Comparison of ENCODE assay signal across 16 cellular contexts in the genomic region with DNA sequence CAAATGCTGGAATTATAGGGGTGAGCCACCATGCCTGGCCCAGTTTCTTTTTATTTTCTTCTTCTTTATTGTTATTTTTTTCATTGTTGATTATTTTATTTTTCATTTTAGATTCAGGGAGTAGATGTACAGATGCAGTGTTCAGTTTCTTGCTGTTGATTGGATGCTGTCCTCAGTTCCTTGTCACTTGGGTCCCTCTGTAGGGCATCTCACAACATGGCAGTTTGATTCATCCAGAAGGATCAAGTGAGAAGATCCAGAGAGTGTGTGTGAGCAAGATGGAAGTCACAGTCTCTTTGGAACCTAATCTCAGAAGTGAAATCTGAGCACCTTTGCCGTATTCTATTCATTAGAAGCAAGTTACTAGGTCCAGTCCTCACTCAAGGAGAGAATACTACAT. TPM values are rescaled to one million over a fixed set of nuclear protein-coding genes. Genes with fewer than 3 reads are reported as not detected.
A peak's percentile ranks its signal among the peaks of the same experiment; 100 is the strongest.
DNase-seq lines count a peak whose midpoint lies in the region; ATAC-seq, FAIRE-seq and TF ChIP-seq lines count a peak whose summit lies in the region.
"Had no signal": no experiment of that assay in that cellular context is flagged by ENCODE, and none has a peak within 500 bp of the region (broad histone marks: within the 10 kb centered on the region; RNA-seq: fewer than 3 reads in every experiment).

No MANE protein-coding gene starts in this region.

- TF ChIP-seq CTCF in K562 (IDR thresholded peaks at IDR 0.05 in 2 of 3, conservative IDR thresholded peaks at IDR 0.05 in 1 of 3; ENCODE audit: insufficient read depth in 2 of 3, low read depth in 1 of 3, low read length in 3 of 3), result peak; percentile 24 to 51 (median 39); a peak in 3 of 6 replicates
- peak in 3 of 4 donors; percentile 10 to 14 (median 12) for TF ChIP-seq CTCF in right lobe of liver (IDR thresholded peaks at IDR 0.05)
- no peak for TF ChIP-seq CTCF in kidney (IDR thresholded peaks at IDR 0.05; ENCODE audit: borderline replicate concordance, extremely low read depth, insufficient read depth)

- no peak for TF ChIP-seq EP300 in K562 (IDR thresholded peaks at IDR 0.05; ENCODE audit: low read length)

- no peaks in the 10 kb centered on the region for H3K36me3 ChIP-seq in H7 (replicated peaks; ENCODE audit: control insufficient read depth, insufficient read depth, low read length)
- no peaks in the 10 kb centered on the region for H3K36me3 ChIP-seq in K562 (ENCODE audit: control insufficient read depth, insufficient read depth, low read length)
- H3K36me3 ChIP-seq in right lobe of liver, result no peaks in the 10 kb centered on the region
- no peaks in the 10 kb centered on the region for H3K36me3 ChIP-seq in kidney (ENCODE audit: control insufficient read depth in 1 of 2, insufficient read depth in 2 of 2, low read length in 2 of 2)
- H3K36me3 ChIP-seq: right atrium auricular region had no signal

- TF ChIP-seq RAD21 in K562 (CRISPR knock-in tag; conservative IDR thresholded peaks at IDR 0.05 in 1 of 2, IDR thresholded peaks at IDR 0.05 in 1 of 2), result peak in 1 of 2 experiments; percentile 45; a peak in 2 of 4 replicates

- H2AFZ ChIP-seq in K562 (ENCODE audit: low read depth, low read length), result no peak overlapping the region

- no peak for TF ChIP-seq POLR2A in K562 (conservative IDR thresholded peaks at IDR 0.05)
- no peak for TF ChIP-seq POLR2A in right lobe of liver (IDR thresholded peaks at IDR 0.05)

- H3K79me2 ChIP-seq in K562 (ENCODE audit: control insufficient read depth, insufficient read depth, low read length), result no peaks in the 10 kb centered on the region

- intact Hi-C loops in K562 (cut with micrococcal nuclease) (loop anchor here (1.0 kb wide), 1 partner anchor 232 kb away; no protein-coding TSS in a partner anchor), right lobe of liver (cut with DNase I) (no loop called here), kidney (cut with DNase I) (no loop called here), right cardiac atrium (cut with DNase I) (no loop called here)

- POLR2A ChIA-PET in K562 (lab: Yijun Ruan, JAX), result no interaction called here

- no peak overlapping the region for H3K27ac ChIP-seq in K562 (ENCODE audit: extremely low read depth, low read depth, low read length)
- H3K27ac ChIP-seq in right lobe of liver, result no peak overlapping the region
- no peak overlapping the region for H3K27ac ChIP-seq in kidney (ENCODE audit: low read depth in 2 of 2, low read length in 2 of 2)
- no peak overlapping the region for H3K27ac ChIP-seq in right cardiac atrium (ENCODE audit: low read length)
- H3K27ac ChIP-seq: right atrium auricular region, SK-N-MC had no signal

- no peaks in the 10 kb centered on the region for H3K27me3 ChIP-seq in H7 (ENCODE audit: control insufficient read depth, insufficient read depth, low read length)
- no peaks in the 10 kb centered on the region; a peak in 1 of 5 replicates for H3K27me3 ChIP-seq in K562 (ENCODE audit: control insufficient read depth in 2 of 2, insufficient read depth in 2 of 2, low read length in 2 of 2)
- H3K27me3 ChIP-seq in right lobe of liver, result no peaks in the 10 kb centered on the region
- no peaks in the 10 kb centered on the region for H3K27me3 ChIP-seq in right cardiac atrium (ENCODE audit: control insufficient read depth, insufficient read depth)
- H3K27me3 ChIP-seq: right atrium auricular region had no signal

- no peak overlapping the region for H3K4me2 ChIP-seq in K562 (ENCODE audit: insufficient read depth, low read length)

- 0% methylated on average over 1 of the region's 1 CpG for WGBS in K562 (ENCODE audit: insufficient coverage, low coverage, missing lambda C conversion rate)
- 40% methylated on average over 1 of the region's 1 CpG for whole genome bisulfite sequencing in right lobe of liver (ENCODE audit: insufficient coverage, low coverage, low lambda C conversion rate, missing lambda C conversion rate)
- WGBS in right cardiac atrium, result 78% methylated on average over 1 of the region's 1 CpG

- in situ Hi-C loops in K562 (cut with MboI), result loop anchor here (5.0 kb wide), 1 partner anchor 227 kb away; no protein-coding TSS in a partner anchor

- H3K9me3 ChIP-seq in K562 (replicated peaks; ENCODE audit: control insufficient read depth, insufficient read depth, low read depth, low read length) (no peaks in the 10 kb centered on the region), right lobe of liver (no peaks in the 10 kb centered on the region), kidney (ENCODE audit: control insufficient read depth in 1 of 2, low read length in 2 of 2) (no peaks in the 10 kb centered on the region), right cardiac atrium (ENCODE audit: control insufficient read depth, low read length) (no peaks in the 10 kb centered on the region)
- H3K9me3 ChIP-seq: right atrium auricular region had no signal

- H3K4me3 ChIP-seq in H7 (ENCODE audit: insufficient read depth, low read depth, low read length) (no peak overlapping the region), K562 (no peak overlapping the region), right lobe of liver (no peak overlapping the region), kidney (ENCODE audit: low read length in 2 of 2) (no peak overlapping the region), right cardiac atrium (ENCODE audit: low read length) (no peak overlapping the region)
- H3K4me3 ChIP-seq: right atrium auricular region, SK-N-MC had no signal

- DNase-seq in COR-L47 (lab: John Stamatoyannopoulos, UW) (peak; percentile 12), H7 (peak; percentile 43), K562 (ENCODE audit: extremely low read depth in 1 of 4, low spot score in 3 of 4) (no peak), right lobe of liver (no peak), kidney (no peak), NOMO-1 treated with dmso at 0.1 percent for 144 hours (lab: John Stamatoyannopoulos, UW; ENCODE audit: unreplicated experiment) (no peak), right cardiac atrium (no peak)
- DNase-seq: activated CD4-positive, CD25-positive, alpha-beta regulatory T cell; activated T-cell treated with anti-CD3 and anti-CD28 coated beads, Interleukin-2, amount 50 U/mL, for 1 hour; Calu3; MM.1S; NCI-H510A had no signal

- BruUV-seq in K562 (replicated peaks; lab: Mats Ljungman, UMichigan), result no TSS peak

- H3K9ac ChIP-seq in K562 (ENCODE audit: insufficient read depth in 1 of 2, low read depth in 2 of 2, low read length in 2 of 2), result no peak overlapping the region
- H3K9ac ChIP-seq in kidney (ENCODE audit: low read length in 2 of 2), result no peak overlapping the region

- no peaks in the 10 kb centered on the region for H3K4me1 ChIP-seq in K562 (replicated peaks in 1 of 2; ENCODE audit: control insufficient read depth in 2 of 2, insufficient read depth in 2 of 2, low read length in 2 of 2)
- H3K4me1 ChIP-seq in right lobe of liver, result no peaks in the 10 kb centered on the region
- no peaks in the 10 kb centered on the region for H3K4me1 ChIP-seq in kidney (ENCODE audit: control insufficient read depth in 1 of 2, insufficient read depth in 1 of 2, low read depth in 1 of 2, low read length in 2 of 2)
- no peaks in the 10 kb centered on the region for H3K4me1 ChIP-seq in right cardiac atrium (ENCODE audit: control insufficient read depth, insufficient read depth, low read length)
- H3K4me1 ChIP-seq: right atrium auricular region had no signal

- FAIRE-seq in K562 (lab: Jason Lieb, UNC) (no peak), kidney (lab: Jason Lieb, UNC) (no peak)
- FAIRE-seq: GM18507 had no signal

- H4K20me1 ChIP-seq in K562 (replicated peaks; ENCODE audit: control insufficient read depth, insufficient read depth, low read length), result no peaks in the 10 kb centered on the region

- peak; percentile 61; the same call in 2 of the 3 replicates for ATAC-seq in K562
- ATAC-seq in right lobe of liver, result peak in 3 of 4 donors; percentile 46 to 61 (median 55)
- ATAC-seq in HG02571 (IDR thresholded peaks at IDR 0.05; ENCODE audit: unreplicated experiment), result no peak
- ATAC-seq in right cardiac atrium, result no peak

- CTCF ChIA-PET in K562 (lab: Yijun Ruan, JAX; ENCODE audit: low intra/inter-chr PET ratio), result no interaction called here

- no peaks in the 10 kb centered on the region for H3K9me1 ChIP-seq in K562 (ENCODE audit: control insufficient read depth, insufficient read depth, low read length)

TF ChIP-seq in K562, 482 proteins besides CTCF, POLR2A, EP300 and RAD21:
- TF ChIP-seq MCM2 (IDR thresholded peaks at IDR 0.05; ENCODE audit: low read depth) (no peak), SMC3 (conservative IDR thresholded peaks at IDR 0.05; ENCODE audit: insufficient read depth, low read depth, low read length) (peak; percentile 47; the same call in 1 of the 2 replicates), SRSF7 (optimal IDR thresholded peaks at IDR 0.05; ENCODE audit: low read depth, low read length) (no peak)

RNA-seq across cellular contexts. Expression of a gene that starts 20.9 kb away (rescaled TPM):
- total RNA-seq in H7 (2014; rRNA removed; shearing (Covaris generic)), result 304 and 306 TPM in 2 replicates
- total RNA-seq in K562 (2011; cell fraction: chromatin; rRNA removed; ENCODE audit: low replicate concordance), result 8.8 and 18.0 TPM in 2 replicates
- total RNA-seq in K562 (2011; cell fraction: nucleolus; rRNA removed), result 6.4 and 8.7 TPM in 2 replicates
- 11.2 and 14.2 TPM in 2 replicates for total RNA-seq in K562 (2011; cell fraction: nucleoplasm; rRNA removed)
- total RNA-seq in K562 (2014; rRNA removed), result 63.0 and 64.5 TPM in 2 replicates
- total RNA-seq in K562 (2014; rRNA removed; fragmentation: Illumina TruSeq; extraction: Trizol), result 117 and 155 TPM in 2 replicates
- total RNA-seq in K562 (2015; rRNA removed; fragmentation: Illumina TruSeq; extraction: Trizol), result 86.9 and 89.8 TPM in 2 replicates
- 61.4 and 71.7 TPM in 2 replicates for total RNA-seq in K562 (2021)
- polyA plus RNA-seq in K562 (2011; rRNA removed), result 21.6 and 36.7 TPM in 2 replicates
- polyA plus RNA-seq in K562 (2011; cell fraction: cytosol; rRNA removed), result 3.4 and 7.9 TPM in 2 replicates
- 4.9 and 10.2 TPM in 2 replicates for polyA plus RNA-seq in K562 (2011; cell fraction: nucleus; rRNA removed)
- polyA plus RNA-seq in K562 (2012), result 55.3 and 91.8 TPM in 2 replicates
- polyA plus RNA-seq in K562 (2014; fragmentation: Illumina TruSeq; extraction: Trizol), result 168 and 175 TPM in 2 replicates
- polyA plus RNA-seq in K562 (2014; fragmentation: Nextera tagmentation; extraction: Ambion mirVana), result 100 to 1,000 TPM; 134 to 138 TPM
- polyA plus RNA-seq in K562 (2014; rRNA removed), result 90.5 and 118 TPM in 2 replicates
- 21.7 and 25.7 TPM in 2 replicates for polyA minus RNA-seq in K562 (2011; rRNA and poly(A)+ RNA removed)
- 9.4 and 16.1 TPM in 2 replicates for polyA minus RNA-seq in K562 (2011; cell fraction: cytosol; rRNA and poly(A)+ RNA removed)
- polyA minus RNA-seq in K562 (2011; cell fraction: nucleus; rRNA and poly(A)+ RNA removed), result 6.7 and 11.9 TPM in 2 replicates
- 10 to 100 TPM; 22.6 to 58.8 (median 26.5) TPM for total RNA-seq in right lobe of liver
- 18.1 TPM for total RNA-seq in kidney
- 16.1 TPM for polyA plus RNA-seq in kidney (ENCODE audit: insufficient read depth, low read depth, low replicate concordance)
- 1 to 10 TPM; 2.3 to 5.7 (median 4.0) TPM for total RNA-seq in right cardiac atrium
- 3.9 TPM for polyA plus RNA-seq in right cardiac atrium

Comparison
In these comparisons a context has a peak if more than half of its experiments do, and no peak if none do; other contexts are left out.
1. DNase-seq: peak in COR-L47 (single experiment) and H7 (single experiment); none in K562 (0 of 4), right lobe of liver (0 of 3), kidney (single experiment), NOMO-1 treated with dmso at 0.1 percent for 144 hours (single experiment) and right cardiac atrium (0 of 3).
2. ATAC-seq: peak in K562 (single experiment) and right lobe of liver (3 of 4); none in HG02571 (single experiment) and right cardiac atrium (0 of 2).